8 cellular contexts compared by ENCODE assay signal in the genomic region with DNA sequence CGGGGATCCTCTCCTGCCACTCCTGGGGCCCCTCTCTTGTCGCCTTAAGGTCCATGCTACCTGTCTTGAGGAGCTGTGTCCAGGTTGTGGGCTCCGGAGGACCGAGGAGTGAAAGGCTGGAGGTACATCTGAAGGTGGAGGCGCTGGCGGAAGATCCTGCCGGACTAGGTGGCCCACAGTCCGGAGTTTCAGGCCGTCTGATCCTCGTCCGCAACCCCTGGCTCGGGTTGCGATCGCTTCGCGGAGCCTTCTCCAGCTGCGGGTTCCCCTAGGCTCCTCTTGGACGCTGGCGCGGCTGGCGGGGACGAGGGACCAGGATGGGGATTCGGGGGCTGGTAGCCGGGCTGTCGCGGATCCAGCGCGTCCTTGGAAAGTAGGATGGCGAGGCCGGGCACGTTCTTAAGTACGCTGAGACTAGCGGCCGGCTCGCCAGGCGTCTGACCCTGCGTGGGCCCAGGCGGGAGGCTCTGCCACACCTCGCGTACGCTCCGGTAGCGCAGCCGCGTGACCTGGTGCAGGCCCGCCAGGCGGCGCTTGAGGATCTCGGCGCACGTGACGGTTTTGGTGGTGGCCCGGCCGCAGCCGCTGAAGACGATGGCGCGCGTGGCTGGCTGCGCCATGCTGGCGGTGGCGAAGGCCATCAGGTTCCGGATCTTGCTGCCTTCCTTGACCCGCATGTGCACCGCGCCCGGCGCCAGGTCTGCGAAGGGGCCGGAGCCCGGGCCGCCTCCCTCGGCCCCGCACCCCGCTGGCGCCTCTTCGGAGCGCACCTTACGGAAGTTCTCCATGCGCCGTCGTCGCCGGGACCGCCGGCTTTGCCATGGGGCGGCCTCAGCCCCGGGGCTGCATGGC. TPM values are rescaled to one million over a fixed set of nuclear protein-coding genes. Genes with fewer than 3 reads are reported as not detected.
DNase-seq lines count a peak whose midpoint lies in the region; ATAC-seq and TF ChIP-seq lines count a peak whose summit lies in the region.

No MANE protein-coding gene starts in this region.

- H3K27me3 Mint-ChIP-seq in T-helper 2 cell treated with Interferon-gamma antibody and Interleukin-4, amounts not matched to agents 5 μg/mL and 100 μg/mL, for 36 hours (ENCODE audit: low read depth), result peaks cover 35% of the 10 kb centered on the region
- no peaks in the 10 kb centered on the region for H3K27me3 Mint-ChIP-seq in MCF 10A (ENCODE audit: insufficient read depth, unreplicated experiment)

- no peak overlapping the region for H3K27ac Mint-ChIP-seq in T-helper 2 cell treated with Interferon-gamma antibody and Interleukin-4, amounts not matched to agents 5 μg/mL and 100 μg/mL, for 36 hours
- no peak overlapping the region for H3K27ac Mint-ChIP-seq in MCF 10A (ENCODE audit: low read depth, unreplicated experiment)

- peak; percentile 18 for ATAC-seq in HG03521 (IDR thresholded peaks at IDR 0.05; ENCODE audit: unreplicated experiment)

- peak; percentile 51 for DNase-seq in AG08395 (ENCODE audit: low spot score)
- peak; percentile 55 for DNase-seq in GM19238 (ENCODE audit: insufficient read length, low spot score)
- peak; percentile 74 for DNase-seq in T-helper 2 cell treated with Interferon-gamma antibody and Interleukin-4, amounts not matched to agents 5 μg/mL and 100 μg/mL, for 36 hours (ENCODE audit: low spot score)
- no peak for DNase-seq in MCF 10A (ENCODE audit: unreplicated experiment)
- DNase-seq in inferior parietal cortex (ENCODE audit: extremely low spot score), result peak; percentile 41
- peak; percentile 70 for DNase-seq in stimulated activated CD4-positive, alpha-beta T cell treated with anti-CD3 and anti-CD28 coated beads, Interleukin-12 subunit alpha, Interleukin-12 subunit beta, amount 100 ng/mL, for 4 hours
- DNase-seq in amniotic stem cell (lab: John Stamatoyannopoulos, UW), result no peak

- peak overlapping the region; percentile 60 for H3K4me3 Mint-ChIP-seq in T-helper 2 cell treated with Interferon-gamma antibody and Interleukin-4, amounts not matched to agents 5 μg/mL and 100 μg/mL, for 36 hours
- peak overlapping the region; percentile 68 for H3K4me3 Mint-ChIP-seq in MCF 10A (ENCODE audit: unreplicated experiment)

- POLR2A ChIA-PET in MCF 10A (lab: Yijun Ruan, JAX), result interaction anchor here (0.8 to 1.9 kb wide), 6 partner anchors 11 to 341 kb away, joined by 3 to 5 read pairs (median 4); a partner anchor contains a TSS

- H3K36me3 Mint-ChIP-seq in T-helper 2 cell treated with Interferon-gamma antibody and Interleukin-4, amounts not matched to agents 5 μg/mL and 100 μg/mL, for 36 hours (ENCODE audit: low read depth), result no peaks in the 10 kb centered on the region
- no peaks in the 10 kb centered on the region for H3K36me3 Mint-ChIP-seq in MCF 10A (ENCODE audit: insufficient read depth, unreplicated experiment)

- TF ChIP-seq CTCF in MCF 10A (IDR thresholded peaks at IDR 0.05; ENCODE audit: unreplicated experiment), result no peak

- no TSS peak for BruUV-seq in MCF 10A (replicated peaks; lab: Mats Ljungman, UMichigan)

- CTCF ChIA-PET in MCF 10A (lab: Yijun Ruan, JAX), result interaction anchor here (0.7 to 4.0 kb wide), 3 partner anchors 55 to 186 kb away, joined by 5 to 36 read pairs (median 7); no protein-coding TSS in a partner anchor

- intact Hi-C loops in MCF 10A (cut with micrococcal nuclease), result loop anchor here (10.0 kb wide), 1 partner anchor 581 kb away; no protein-coding TSS in a partner anchor

- H3K4me1 Mint-ChIP-seq in T-helper 2 cell treated with Interferon-gamma antibody and Interleukin-4, amounts not matched to agents 5 μg/mL and 100 μg/mL, for 36 hours (ENCODE audit: low read depth), result peaks cover 27% of the 10 kb centered on the region
- H3K4me1 Mint-ChIP-seq in MCF 10A (ENCODE audit: insufficient read depth, unreplicated experiment), result no peaks in the 10 kb centered on the region

- H3K9me3 Mint-ChIP-seq in T-helper 2 cell treated with Interferon-gamma antibody and Interleukin-4, amounts not matched to agents 5 μg/mL and 100 μg/mL, for 36 hours, result no peaks in the 10 kb centered on the region
- no peaks in the 10 kb centered on the region for H3K9me3 Mint-ChIP-seq in MCF 10A (ENCODE audit: unreplicated experiment)

RNA-seq across cellular contexts. Expression of a gene that starts 0.6 kb away (rescaled TPM):
- total RNA-seq in MCF 10A (2022), result 0.17 TPM in 1 of 2 replicates, not detected in the other

RNA-seq across cellular contexts. Expression of a gene that starts 18.1 kb away (rescaled TPM):
- 295 and 339 TPM in 2 replicates for total RNA-seq in MCF 10A (2022)

RNA-seq across cellular contexts. Expression of a gene that starts 39.3 kb away (rescaled TPM):
- total RNA-seq in MCF 10A (2022), result 0.54 and 0.96 TPM in 2 replicates

RNA-seq across cellular contexts. Expression of a gene that starts 49.4 kb away (rescaled TPM):
- 62.9 and 68.4 TPM in 2 replicates for total RNA-seq in MCF 10A (2022)

Comparison
In these comparisons a context has a peak if more than half of its experiments do, and no peak if none do; other contexts are left out.
1. DNase-seq: peak in AG08395 (single experiment), GM19238 (single experiment), T-helper 2 cell treated with Interferon-gamma antibody and Interleukin-4, amounts not matched to agents 5 μg/mL and 100 μg/mL, for 36 hours (single experiment), inferior parietal cortex (single experiment) and stimulated activated CD4-positive, alpha-beta T cell treated with anti-CD3 and anti-CD28 coated beads, Interleukin-12 subunit alpha, Interleukin-12 subunit beta, amount 100 ng/mL, for 4 hours (single experiment); none in MCF 10A (single experiment) and amniotic stem cell (single experiment).